11 cellular contexts compared by ENCODE assay signal in genomic region chr14:36656769-36657408, GRCh38. TPM values are rescaled to one million over a fixed set of nuclear protein-coding genes. Genes with fewer than 3 reads are reported as not detected.
DNase-seq lines count a peak whose midpoint lies in the region; ATAC-seq and TF ChIP-seq lines count a peak whose summit lies in the region.
"Had no signal": no experiment of that assay in that cellular context is flagged by ENCODE, and none has a peak within 500 bp of the region (broad histone marks: within the 10 kb centered on the region; RNA-seq: fewer than 3 reads in every experiment).

No MANE protein-coding gene starts in this region.

- H3K4me3 ChIP-seq in dorsolateral prefrontal cortex = peak overlapping the region in 36 of 59 donors; percentile 6 to 64 (median 31)
- peak overlapping the region; percentile 23 to 38 for H3K4me3 ChIP-seq in prostate gland

- peaks cover 4% of the 10 kb centered on the region for H3K36me3 Mint-ChIP-seq in activated CD8-positive, alpha-beta memory T cell treated with anti-CD3 and anti-CD28 coated beads, Interleukin-2, amount 10 ng/mL, durations not matched to agents 7 days and 5 days

- CTCF ChIA-PET in activated CD8-positive, alpha-beta memory T cell treated with anti-CD3 and anti-CD28 coated beads, Interleukin-2, amount 10 ng/mL, durations not matched to agents 7 days and 5 days (lab: Charles Lee) = interaction anchor here (1.1 kb wide), 1 partner anchor 286 kb away, joined by 3 read pairs; no protein-coding TSS in a partner anchor

- peaks cover 4% of the 10 kb centered on the region for H3K9me3 Mint-ChIP-seq in activated CD8-positive, alpha-beta memory T cell treated with anti-CD3 and anti-CD28 coated beads, Interleukin-2, amount 10 ng/mL, durations not matched to agents 7 days and 5 days (ENCODE audit: low read depth)

- H3K27ac ChIP-seq in dorsolateral prefrontal cortex (no peak overlapping the region), prostate gland (peak overlapping the region; percentile 47 to 53)
- H3K27ac ChIP-seq: 22Rv1 had no signal

- H3K36me3 ChIP-seq in prostate gland = no peaks in the 10 kb centered on the region

- no peaks in the 10 kb centered on the region for H3K9me3 ChIP-seq in prostate gland

- H3K4me1 ChIP-seq in prostate gland (replicated peaks) = no peaks in the 10 kb centered on the region

- no peak overlapping the region for H3K4me3 Mint-ChIP-seq in activated CD8-positive, alpha-beta memory T cell treated with anti-CD3 and anti-CD28 coated beads, Interleukin-2, amount 10 ng/mL, durations not matched to agents 7 days and 5 days

- intact Hi-C loops in dorsolateral prefrontal cortex (cut with DNase I) = no loop called here
- intact Hi-C loops in prostate gland (cut with DNase I) = no loop called here

- in situ Hi-C loops in GM13976 (cut with MboI; ENCODE audit: low sequenced_read_pairs, unreplicated experiment) = loop anchor here (10.0 kb wide), 1 partner anchor 132 kb away; the partner anchor contains the start of gene NKX2-1

- 42% methylated on average over 27 of the region's 27 CpGs for WGBS in prostate gland

- H3K4me1 Mint-ChIP-seq in activated CD8-positive, alpha-beta memory T cell treated with anti-CD3 and anti-CD28 coated beads, Interleukin-2, amount 10 ng/mL, durations not matched to agents 7 days and 5 days = peaks cover 3% of the 10 kb centered on the region

- TF ChIP-seq CTCF in GM13976 (IDR thresholded peaks at IDR 0.05; ENCODE audit: borderline replicate concordance, control extremely low read depth, extremely low read depth, insufficient read depth, missing control alignments) (no peak), dorsolateral prefrontal cortex (IDR thresholded peaks at IDR 0.05 in 54 of 56, conservative IDR thresholded peaks at IDR 0.05 in 2 of 56; ENCODE audit: low read depth in 1 of 56, partially characterized antibody in 56 of 56) (no peak), prostate gland (IDR thresholded peaks at IDR 0.05) (no peak)

- no peak for ATAC-seq in activated CD8-positive, alpha-beta memory T cell treated with anti-CD3 and anti-CD28 coated beads, Interleukin-2, amount 10 ng/mL, durations not matched to agents 7 days and 5 days

- H3K27me3 Mint-ChIP-seq in activated CD8-positive, alpha-beta memory T cell treated with anti-CD3 and anti-CD28 coated beads, Interleukin-2, amount 10 ng/mL, durations not matched to agents 7 days and 5 days = peaks cover 97% of the 10 kb centered on the region

- no peak for TF ChIP-seq POLR2A in prostate gland (IDR thresholded peaks at IDR 0.05)

- DNase-seq in DMS 273 (lab: John Stamatoyannopoulos, UW; ENCODE audit: unreplicated experiment) (peak; percentile 33), DMS 273 treated with DMSO at 0.1 percent for 48 hours (lab: John Stamatoyannopoulos, UW) (no peak), GM13976 (ENCODE audit: low spot score) (peak; percentile 15), dorsolateral prefrontal cortex (no peak), prostate gland (ENCODE audit: low spot score) (no peak), NCI-H1694 treated with DMSO at 0.1 percent for 48 hours (lab: John Stamatoyannopoulos, UW) (no peak)
- no peak for DNase-seq in NK-92 treated with Interleukin-12 subunit alpha and Interleukin-12 subunit beta, amount 100 ng/mL, for 24 hours (lab: John Stamatoyannopoulos, UW)
- no peak for DNase-seq in activated CD8-positive, alpha-beta memory T cell treated with anti-CD3 and anti-CD28 coated beads, Interleukin-2, amount 10 ng/mL, durations not matched to agents 7 days and 5 days
- DNase-seq: NCI-H446 had no signal

- peaks cover 59 to 100% (median 100%) of the 10 kb centered on the region in 45 donors for H3K27me3 ChIP-seq in dorsolateral prefrontal cortex
- no peaks in the 10 kb centered on the region for H3K27me3 ChIP-seq in prostate gland (replicated peaks; ENCODE audit: insufficient read depth)

- no peak overlapping the region for H3K27ac Mint-ChIP-seq in activated CD8-positive, alpha-beta memory T cell treated with anti-CD3 and anti-CD28 coated beads, Interleukin-2, amount 10 ng/mL, durations not matched to agents 7 days and 5 days

RNA-seq across cellular contexts. Expression of gene PAX9, which starts 4.8 kb away (rescaled TPM):
- total RNA-seq in dorsolateral prefrontal cortex = under 1 TPM in 7 of 120 experiments, not detected in 113; 0.08 to 0.76 (median 0.35) TPM
- total RNA-seq in prostate gland = 10 to 100 TPM in 1 of 2 donors, 1 to 10 TPM in 1; 4.9 to 11.1 TPM
- total RNA-seq in activated CD8-positive, alpha-beta memory T cell treated with anti-CD3 and anti-CD28 coated beads, Interleukin-2, amount 10 ng/mL, durations not matched to agents 7 days and 5 days = not detected
- total RNA-seq: omental fat pad had no signal

Comparison
In these comparisons a context has a peak if more than half of its experiments do, and no peak if none do; other contexts are left out.
1. DNase-seq: peak in DMS 273 (single experiment) and GM13976 (single experiment); none in DMS 273 treated with DMSO at 0.1 percent for 48 hours (single experiment), dorsolateral prefrontal cortex (0 of 10), prostate gland (single experiment), NK-92 treated with Interleukin-12 subunit alpha and Interleukin-12 subunit beta, amount 100 ng/mL, for 24 hours (single experiment), NCI-H1694 treated with DMSO at 0.1 percent for 48 hours (single experiment) and activated CD8-positive, alpha-beta memory T cell treated with anti-CD3 and anti-CD28 coated beads, Interleukin-2, amount 10 ng/mL, durations not matched to agents 7 days and 5 days (single experiment).
2. H3K27ac ChIP-seq: peak in prostate gland (2 of 2); none in dorsolateral prefrontal cortex (0 of 59).